Comparison of ENCODE assay signal across 8 cellular contexts in the genomic region with DNA sequence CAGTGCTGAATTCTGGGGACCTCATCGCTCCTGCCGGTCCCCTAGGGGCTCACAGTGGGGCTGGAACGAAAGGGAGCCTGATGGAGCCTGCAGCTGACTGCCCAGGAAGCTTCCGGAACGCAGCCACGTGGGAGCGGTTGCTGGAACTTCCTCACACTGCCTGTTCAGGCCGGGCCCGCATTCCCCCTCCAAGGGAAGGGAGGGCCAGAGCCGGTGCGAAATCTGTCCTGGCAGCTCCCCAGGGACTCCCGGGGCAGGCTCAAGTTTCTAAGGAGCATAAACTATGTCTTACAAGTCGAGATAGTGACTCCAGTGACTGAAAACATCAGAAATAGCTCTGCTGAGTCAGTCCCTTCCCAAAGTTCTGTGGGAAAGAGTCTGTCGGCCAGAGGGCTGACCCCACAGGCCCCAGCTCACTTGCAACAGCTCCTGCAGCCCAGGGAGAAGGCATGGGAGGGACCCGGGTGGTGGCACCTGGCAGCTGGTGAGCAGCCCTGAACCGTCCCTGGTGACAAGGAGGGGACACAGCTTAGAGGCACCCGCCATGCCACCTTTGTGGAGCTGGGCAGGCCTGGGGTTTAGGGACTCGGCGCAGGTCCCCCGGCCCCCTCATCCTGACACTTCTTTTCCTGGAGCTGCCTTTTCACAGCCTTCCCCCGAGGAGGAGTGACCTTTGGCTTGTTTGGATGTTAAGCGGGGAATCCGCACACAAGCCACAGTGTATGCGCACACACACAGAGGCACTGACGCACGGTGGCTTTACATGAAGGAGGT. TPM values are rescaled to one million over a fixed set of nuclear protein-coding genes. Genes with fewer than 3 reads are reported as not detected.
DNase-seq lines count a peak whose midpoint lies in the region; ATAC-seq and TF ChIP-seq lines count a peak whose summit lies in the region.

No MANE protein-coding gene starts in this region.

- intact Hi-C loops in lower leg skin (cut with DNase I; ENCODE audit: low total_unique reads), result no loop called here

- no peak overlapping the region for H3K4me3 Mint-ChIP-seq in activated T-cell treated with anti-CD3 and anti-CD28 coated beads, Interleukin-2, amount 50 U/mL, for 24 hours

- H3K4me3 ChIP-seq in coronary artery (peak overlapping the region; percentile 44), lower leg skin (ENCODE audit: low read depth, poor library complexity, severe bottlenecking) (no peak overlapping the region)

- H3K36me3 Mint-ChIP-seq in activated T-cell treated with anti-CD3 and anti-CD28 coated beads, Interleukin-2, amount 50 U/mL, for 24 hours (ENCODE audit: low read depth), result no peaks in the 10 kb centered on the region

- TF ChIP-seq CTCF in coronary artery (IDR thresholded peaks at IDR 0.05) (no peak), lower leg skin (IDR thresholded peaks at IDR 0.05) (no peak)

- H3K27me3 Mint-ChIP-seq in activated T-cell treated with anti-CD3 and anti-CD28 coated beads, Interleukin-2, amount 50 U/mL, for 24 hours, result no peaks in the 10 kb centered on the region

- peak overlapping the region; percentile 88 to 91 for H3K27ac ChIP-seq in coronary artery

- H3K4me1 Mint-ChIP-seq in activated T-cell treated with anti-CD3 and anti-CD28 coated beads, Interleukin-2, amount 50 U/mL, for 24 hours (ENCODE audit: low read depth), result peaks cover 8% of the 10 kb centered on the region

- no peak for ATAC-seq in HG02885 (IDR thresholded peaks at IDR 0.05; ENCODE audit: poor library complexity, unreplicated experiment)

- 36 to 49% methylated on average over 19 to 26 of the region's 26 CpGs for WGBS in lower leg skin, 2 donors

- H3K9me3 Mint-ChIP-seq in activated T-cell treated with anti-CD3 and anti-CD28 coated beads, Interleukin-2, amount 50 U/mL, for 24 hours, result peaks cover 17% of the 10 kb centered on the region

- no peak for DNase-seq in activated T-cell treated with anti-CD3 and anti-CD28 coated beads, Interleukin-2, amount 50 U/mL, for 24 hours
- no peak for DNase-seq in activated T-cell treated with anti-CD3 and anti-CD28 coated beads, Interleukin-2, amount 50 U/mL, for 48 hours
- DNase-seq in coronary artery (ENCODE audit: low spot score) (peak; percentile 98), lower leg skin (ENCODE audit: low spot score in 2 of 2) (peak; percentile 47 to 94), ureter (ENCODE audit: low spot score) (peak; percentile 89), NCI-H2029 treated with DMSO at 0.1 percent for 48 hours (lab: John Stamatoyannopoulos, UW) (no peak), NCI-H146 treated with DMSO at 0.1 percent for 48 hours (lab: John Stamatoyannopoulos, UW; ENCODE audit: unreplicated experiment) (no peak)

- H3K27ac Mint-ChIP-seq in activated T-cell treated with anti-CD3 and anti-CD28 coated beads, Interleukin-2, amount 50 U/mL, for 24 hours, result peak overlapping the region; percentile 26

- TF ChIP-seq POLR2A in lower leg skin (IDR thresholded peaks at IDR 0.05), result no peak

RNA-seq across cellular contexts. Expression of a gene that starts 47.6 kb away (rescaled TPM):
- total RNA-seq in lower leg skin, result 10 to 100 TPM; 13.0 to 27.0 (median 20.5) TPM
- total RNA-seq in ureter, result 31.5 TPM

Comparison
In these comparisons a context has a peak if more than half of its experiments do, and no peak if none do; other contexts are left out.
1. DNase-seq: peak in coronary artery (single experiment), lower leg skin (2 of 2) and ureter (single experiment); none in activated T-cell treated with anti-CD3 and anti-CD28 coated beads, Interleukin-2, amount 50 U/mL, for 24 hours (single experiment), activated T-cell treated with anti-CD3 and anti-CD28 coated beads, Interleukin-2, amount 50 U/mL, for 48 hours (0 of 2), NCI-H2029 treated with DMSO at 0.1 percent for 48 hours (single experiment) and NCI-H146 treated with DMSO at 0.1 percent for 48 hours (single experiment).